In the genomic region with DNA sequence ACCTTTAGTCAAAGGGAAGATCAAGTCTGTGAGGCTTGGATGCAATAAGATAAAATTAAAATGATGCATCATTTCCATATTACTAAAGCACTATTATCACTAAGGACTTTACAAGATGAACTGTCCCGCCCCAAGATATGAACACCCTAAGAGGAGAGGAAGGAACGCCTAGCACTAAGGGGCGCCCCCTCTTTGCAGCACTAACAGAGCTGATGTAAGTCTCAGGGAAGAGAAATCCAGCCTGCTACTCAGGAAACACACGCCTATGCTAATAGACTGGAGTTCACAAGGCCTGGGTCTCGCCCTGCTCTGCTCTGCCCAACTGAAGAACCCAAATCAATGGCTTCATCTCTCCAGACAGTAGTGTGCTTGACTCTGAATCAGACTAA, we compare ENCODE assay signal across 15 cellular contexts. TPM values are rescaled to one million over a fixed set of nuclear protein-coding genes. Genes with fewer than 3 reads are reported as not detected.
DNase-seq lines count a peak whose midpoint lies in the region; ATAC-seq, FAIRE-seq and TF ChIP-seq lines count a peak whose summit lies in the region.
"Had no signal": no experiment of that assay in that cellular context is flagged by ENCODE, and none has a peak within 500 bp of the region (broad histone marks: within the 10 kb centered on the region; RNA-seq: fewer than 3 reads in every experiment).

No MANE protein-coding gene starts in this region.

- H3K9me2 ChIP-seq in PC-3 (replicated peaks; ENCODE audit: low read length) = no peaks in the 10 kb centered on the region

- H3K27me3 ChIP-seq in DND-41 (ENCODE audit: insufficient read depth, low read length, poor library complexity) (no peaks in the 10 kb centered on the region), ectodermal cell (ENCODE audit: control insufficient read depth, insufficient read depth, low read length, poor library complexity, severe bottlenecking) (no peaks in the 10 kb centered on the region), right lobe of liver (no peaks in the 10 kb centered on the region), PC-3 (ENCODE audit: low read length) (no peaks in the 10 kb centered on the region)
- H3K27me3 ChIP-seq: SJSA1 had no signal

- no peaks in the 10 kb centered on the region for H3F3A ChIP-seq in PC-3 (ENCODE audit: low read length, unreplicated experiment)

- ATAC-seq in DND-41 (ENCODE audit: insufficient read depth, low read depth) (0 out of 3 replicates have a peak, but pooled peaks have one; percentile 29), right lobe of liver (peak in 3 of 4 donors; percentile 31 to 51 (median 39)), PC-3 (no peak)
- ATAC-seq: sciatic nerve had no signal

- H3K36me3 ChIP-seq in DND-41 (ENCODE audit: insufficient read depth, low read length) (no peaks in the 10 kb centered on the region), ectodermal cell (ENCODE audit: control insufficient read depth, insufficient read depth, low read length) (no peaks in the 10 kb centered on the region), right lobe of liver (no peaks in the 10 kb centered on the region), PC-3 (ENCODE audit: low read depth, low read length) (no peaks in the 10 kb centered on the region)
- H3K36me3 ChIP-seq: SJSA1 had no signal

- CTCF ChIA-PET in PC-3 (lab: Charles Lee) = no interaction called here

- H3K4me3 ChIP-seq in DND-41 (ENCODE audit: low read depth in 1 of 2, low read length in 2 of 2) (no peak overlapping the region), ectodermal cell (ENCODE audit: insufficient read depth, low read depth, low read length) (no peak overlapping the region), right lobe of liver (no peak overlapping the region), PC-3 (ENCODE audit: low read length) (no peak overlapping the region)
- H3K4me3 ChIP-seq: SJSA1 had no signal

- TF ChIP-seq POLR2A in right lobe of liver (IDR thresholded peaks at IDR 0.05) (no peak), GM12892 (IDR thresholded peaks at IDR 0.05; ENCODE audit: low read depth, low read length) (no peak)

- H3K9ac ChIP-seq in DND-41 (ENCODE audit: low read depth, low read length) (no peak overlapping the region), PC-3 (ENCODE audit: low read length) (no peak overlapping the region)
- H3K9ac ChIP-seq: KMS-11 had no signal

- H3K9me3 ChIP-seq in DND-41 (ENCODE audit: insufficient read depth, low read length, severe bottlenecking) (no peaks in the 10 kb centered on the region), ectodermal cell (ENCODE audit: control insufficient read depth, low read length) (no peaks in the 10 kb centered on the region), right lobe of liver (no peaks in the 10 kb centered on the region), PC-3 (ENCODE audit: low read length) (no peaks in the 10 kb centered on the region)
- H3K9me3 ChIP-seq: SJSA1 had no signal

- BruUV-seq in PC-3 (replicated peaks; lab: Mats Ljungman, UMichigan) = no TSS peak

- WGBS in ectodermal cell, 2 experiments = 32 to 33% methylated on average over 5 of the region's 5 CpGs
- 85% methylated on average over 5 of the region's 5 CpGs for WGBS in right lobe of liver (ENCODE audit: insufficient coverage, low coverage, low lambda C conversion rate, missing lambda C conversion rate)

- H3K4me1 ChIP-seq in DND-41 (ENCODE audit: insufficient read depth, low read length) (peaks cover 14% of the 10 kb centered on the region), ectodermal cell (ENCODE audit: control insufficient read depth, insufficient read depth, low read length) (peaks cover 23% of the 10 kb centered on the region), right lobe of liver (peaks cover 0 to 20% (median 4%) of the 10 kb centered on the region in 4 donors), PC-3 (ENCODE audit: insufficient read depth, low read length) (peaks cover 9% of the 10 kb centered on the region)

- no peak for FAIRE-seq in GM12892 (lab: Jason Lieb, UNC)

- intact Hi-C loops in right lobe of liver (cut with DNase I) = no loop called here
- intact Hi-C loops in PC-3 (cut with micrococcal nuclease) = no loop called here

- no peak overlapping the region for H2AFZ ChIP-seq in DND-41 (ENCODE audit: low read depth, low read length)
- no peak overlapping the region for H2AFZ ChIP-seq in PC-3 (ENCODE audit: low read length)

- H3K27ac ChIP-seq in DND-41 (ENCODE audit: low read length) (no peak overlapping the region), ectodermal cell (ENCODE audit: insufficient read depth, low read depth, low read length, poor library complexity, severe bottlenecking) (peak overlapping the region; percentile 41), right lobe of liver (no peak overlapping the region), PC-3 (ENCODE audit: low read length) (no peak overlapping the region)
- H3K27ac ChIP-seq: KMS-11, SJSA1 had no signal

- POLR2A ChIA-PET in PC-3 (lab: Charles Lee; ENCODE audit: unreplicated experiment) = no interaction called here

- H3K79me2 ChIP-seq in DND-41 (ENCODE audit: insufficient read depth, low read length) (peaks cover 7% of the 10 kb centered on the region), PC-3 (ENCODE audit: low read length) (peaks cover 47% of the 10 kb centered on the region)

- DNase-seq in DND-41 (no peak), NCI-H460 (ENCODE audit: extremely low read depth, low read depth) (peak; percentile 21), right lobe of liver (no peak), PC-3 (no peak), GM12892 (ENCODE audit: insufficient read length) (no peak), SHP77 (lab: John Stamatoyannopoulos, UW) (no peak)
- DNase-seq in activated T-cell treated with anti-CD3 and anti-CD28 coated beads, Interleukin-2, amount 50 U/mL, for 48 hours = no peak
- DNase-seq: activated B cell treated with CpG ODN at 0.5 μM for 24 hours; activated T-cell treated with anti-CD3 and anti-CD28 coated beads, Interleukin-2, amount 50 U/mL, for 1 hour; NCI-H1930; NCI-H82 had no signal

- TF ChIP-seq CTCF in DND-41 (IDR thresholded peaks at IDR 0.05; ENCODE audit: borderline replicate concordance, extremely low read depth, low read length, poor library complexity, severe bottlenecking) = no peak
- no peak for TF ChIP-seq CTCF in right lobe of liver (IDR thresholded peaks at IDR 0.05)
- TF ChIP-seq CTCF in PC-3 (conservative IDR thresholded peaks at IDR 0.05; ENCODE audit: low read depth, low read length) = no peak

- H4K20me1 ChIP-seq in DND-41 (ENCODE audit: insufficient read depth, low read length) = no peaks in the 10 kb centered on the region
- H4K20me1 ChIP-seq in PC-3 (ENCODE audit: low read length) = no peaks in the 10 kb centered on the region

- H3K4me2 ChIP-seq in DND-41 (ENCODE audit: insufficient read depth, low read length) = no peak overlapping the region
- no peak overlapping the region for H3K4me2 ChIP-seq in PC-3 (ENCODE audit: low read length)
- H3K4me2 ChIP-seq: KMS-11 had no signal

RNA-seq across cellular contexts. Expression of a gene that starts 6.1 kb away (rescaled TPM):
- total RNA-seq in NCI-H460 (2014; rRNA removed; shearing (Covaris generic)) = 3.5 and 5.3 TPM in 2 replicates
- polyA plus RNA-seq in NCI-H460 (2014; cell fraction: nucleus; rRNA removed) = 6.0 and 9.9 TPM in 2 replicates
- polyA plus RNA-seq in ectodermal cell (2013, experiment 1 of 4) = 35.6 TPM
- polyA plus RNA-seq in ectodermal cell (2013, experiment 2 of 4) = 39.5 TPM
- polyA plus RNA-seq in ectodermal cell (2013, experiment 3 of 4) = 27.8 TPM
- polyA plus RNA-seq in ectodermal cell (2013, experiment 4 of 4) = 33.0 TPM
- total RNA-seq in right lobe of liver (10 to 100 TPM in 3 of 6 experiments, 1 to 10 TPM in 3; 6.4 to 12.7 (median 9.7) TPM), PC-3 (2014; rRNA removed) (6.8 and 16.1 TPM in 2 replicates)
- 19.4 TPM for polyA plus RNA-seq in GM12892 (2012; ENCODE audit: missing spikeins)
